Comparison of ENCODE assay signal across 14 cellular contexts in the genomic region with DNA sequence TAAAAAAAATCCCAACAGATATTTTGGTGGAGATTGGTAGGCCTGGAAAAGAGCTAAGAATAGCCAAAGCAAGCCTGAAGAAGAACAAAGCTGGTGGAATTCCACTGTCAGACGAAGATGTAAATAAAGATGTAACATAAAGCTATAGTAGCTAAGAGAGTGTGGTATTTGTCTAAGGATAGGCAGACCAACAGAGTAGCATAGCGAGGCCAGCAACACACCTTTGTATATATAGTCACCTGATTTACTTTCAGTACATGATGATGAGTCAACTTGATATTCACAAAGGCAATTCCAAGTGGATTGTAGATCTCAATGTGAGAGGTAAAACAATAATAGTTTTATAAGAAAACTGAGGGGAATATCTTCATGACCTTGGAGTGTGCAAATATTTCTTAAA. TPM values are rescaled to one million over a fixed set of nuclear protein-coding genes. Genes with fewer than 3 reads are reported as not detected.
DNase-seq lines count a peak whose midpoint lies in the region; ATAC-seq and TF ChIP-seq lines count a peak whose summit lies in the region.
"Had no signal": no experiment of that assay in that cellular context is flagged by ENCODE, and none has a peak within 500 bp of the region (broad histone marks: within the 10 kb centered on the region; RNA-seq: fewer than 3 reads in every experiment).

No MANE protein-coding gene starts in this region.

- no peaks in the 10 kb centered on the region for H3K4me1 Mint-ChIP-seq in effector memory CD8-positive, alpha-beta T cell (ENCODE audit: low read depth in 2 of 2)
- H3K4me1 Mint-ChIP-seq: B cell had no signal

- intact Hi-C loops in PC-3 (cut with micrococcal nuclease): no loop called here
- intact Hi-C loops in mucosa of descending colon (cut with DNase I, micrococcal nuclease): no loop called here

- H3K27ac ChIP-seq in PC-3 (ENCODE audit: low read length): no peak overlapping the region

- H3K9me3 ChIP-seq in PC-3 (ENCODE audit: low read length) (no peaks in the 10 kb centered on the region), mucosa of descending colon (no peaks in the 10 kb centered on the region)
- H3K9me3 ChIP-seq: HAP-1 had no signal

- H3K27me3 ChIP-seq in PC-3 (ENCODE audit: low read length): peaks cover 53% of the 10 kb centered on the region

- peaks cover 22 to 57% of the 10 kb centered on the region in 2 donors for H3K27me3 Mint-ChIP-seq in effector memory CD8-positive, alpha-beta T cell

- no peak overlapping the region for H3K4me2 ChIP-seq in PC-3 (ENCODE audit: low read length)

- DNase-seq in NCI-H345 (lab: John Stamatoyannopoulos, UW) (peak; percentile 38), NCI-H345 treated with DMSO at 0.1 percent for 48 hours (lab: John Stamatoyannopoulos, UW; ENCODE audit: unreplicated experiment) (no peak), PC-3 (peak; percentile 51), epithelial cell of esophagus (ENCODE audit: low read depth) (peak; percentile 26), mucosa of descending colon (peak in 1 of 3 donors; percentile 18), UCSD-AML1 (lab: John Stamatoyannopoulos, UW; ENCODE audit: unreplicated experiment) (no peak)
- no peak for DNase-seq in effector memory CD8-positive, alpha-beta T cell
- DNase-seq: C1 segment of cervical spinal cord; Calu3; CD4-positive, alpha-beta T cell had no signal

- no peak overlapping the region for H3K4me3 ChIP-seq in PC-3 (ENCODE audit: low read length)
- no peak overlapping the region for H3K4me3 ChIP-seq in epithelial cell of esophagus (ENCODE audit: low read length)
- H3K4me3 ChIP-seq in mucosa of descending colon: no peak overlapping the region
- H3K4me3 ChIP-seq: HAP-1 had no signal

- POLR2A ChIA-PET in PC-3 (lab: Charles Lee; ENCODE audit: unreplicated experiment): no interaction called here

- H3K4me1 ChIP-seq in PC-3 (ENCODE audit: insufficient read depth, low read length) (no peaks in the 10 kb centered on the region), mucosa of descending colon (ENCODE audit: low read depth) (no peaks in the 10 kb centered on the region)
- H3K4me1 ChIP-seq: HAP-1 had no signal

- no peaks in the 10 kb centered on the region for H3K9me3 Mint-ChIP-seq in effector memory CD8-positive, alpha-beta T cell
- H3K9me3 Mint-ChIP-seq: CD4-positive, alpha-beta T cell had no signal

- ATAC-seq in PC-3 (peak; percentile 91), mucosa of descending colon (peak; percentile 97), HG03469 (IDR thresholded peaks at IDR 0.05; ENCODE audit: unreplicated experiment) (no peak)
- no peak for ATAC-seq in effector memory CD8-positive, alpha-beta T cell (replicated peaks)

- no peaks in the 10 kb centered on the region for H3K79me2 ChIP-seq in PC-3 (ENCODE audit: low read length)

- H3F3A ChIP-seq in PC-3 (ENCODE audit: low read length, unreplicated experiment): no peaks in the 10 kb centered on the region

- H3K36me3 ChIP-seq in PC-3 (ENCODE audit: low read depth, low read length): no peaks in the 10 kb centered on the region
- H3K36me3 ChIP-seq in mucosa of descending colon (ENCODE audit: low read depth): no peaks in the 10 kb centered on the region
- H3K36me3 ChIP-seq: HAP-1 had no signal

- H2AFZ ChIP-seq in PC-3 (ENCODE audit: low read length): no peak overlapping the region

- H3K9ac ChIP-seq in PC-3 (ENCODE audit: low read length): no peak overlapping the region

- no peak overlapping the region for H3K4me3 Mint-ChIP-seq in effector memory CD8-positive, alpha-beta T cell
- H3K4me3 Mint-ChIP-seq: B cell; CD4-positive, alpha-beta T cell had no signal

- no peaks in the 10 kb centered on the region for H3K36me3 Mint-ChIP-seq in effector memory CD8-positive, alpha-beta T cell (ENCODE audit: insufficient read depth)

- BruUV-seq in PC-3 (replicated peaks; lab: Mats Ljungman, UMichigan): no TSS peak

- CTCF ChIA-PET in PC-3 (lab: Charles Lee): interaction anchor here (1.0 kb wide), 1 partner anchor 96 kb away, joined by 3 read pairs; no protein-coding TSS in a partner anchor

- no peaks in the 10 kb centered on the region for H4K20me1 ChIP-seq in PC-3 (ENCODE audit: low read length)

- no peak overlapping the region for H3K27ac Mint-ChIP-seq in effector memory CD8-positive, alpha-beta T cell
- H3K27ac Mint-ChIP-seq: B cell; CD4-positive, alpha-beta T cell had no signal

- TF ChIP-seq CTCF in PC-3 (conservative IDR thresholded peaks at IDR 0.05; ENCODE audit: low read depth, low read length) (no peak), epithelial cell of esophagus (IDR thresholded peaks at IDR 0.05; ENCODE audit: insufficient read depth, low read depth, low read length, missing control alignments) (no peak), mucosa of descending colon (IDR thresholded peaks at IDR 0.05) (no peak)

- H3K9me2 ChIP-seq in PC-3 (replicated peaks; ENCODE audit: low read length): no peaks in the 10 kb centered on the region

RNA-seq across cellular contexts. Expression of a gene that starts 53.6 kb away (rescaled TPM):
- total RNA-seq in PC-3 (2014; rRNA removed) (1.5 and 1.9 TPM in 2 replicates), mucosa of descending colon (1 to 10 TPM in 2 of 3 donors, under 1 TPM in 1; 0.31 to 5.0 (median 1.0) TPM)
- total RNA-seq: B cell; Calu3; CD4-positive, alpha-beta T cell; HT1080 had no signal

Comparison
In these comparisons a context has a peak if more than half of its experiments do, and no peak if none do; other contexts are left out.
1. DNase-seq: peak in NCI-H345 (single experiment), PC-3 (single experiment) and epithelial cell of esophagus (single experiment); none in NCI-H345 treated with DMSO at 0.1 percent for 48 hours (single experiment), effector memory CD8-positive, alpha-beta T cell (0 of 3) and UCSD-AML1 (single experiment).
2. ATAC-seq: peak in PC-3 (single experiment) and mucosa of descending colon (single experiment); none in effector memory CD8-positive, alpha-beta T cell (single experiment) and HG03469 (single experiment).